In genomic region chr18:51029378-51029693, GRCh38 we compare ENCODE assay signal across 8 cellular contexts. TPM values are rescaled to one million over a fixed set of nuclear protein-coding genes. Genes with fewer than 3 reads are reported as not detected.
A peak's percentile ranks its signal among the peaks of the same experiment; 100 is the strongest.
DNase-seq lines count a peak whose midpoint lies in the region; ATAC-seq and TF ChIP-seq lines count a peak whose summit lies in the region.

No MANE protein-coding gene starts in this region.

- 12% methylated on average over 10 of the region's 10 CpGs for WGBS in liver

- no peak for TF ChIP-seq CTCF in AG04449 (IDR thresholded peaks at IDR 0.05; ENCODE audit: insufficient read depth, low read length, missing control alignments)
- no peak for TF ChIP-seq CTCF in HFFc6 (IDR thresholded peaks at IDR 0.05)
- TF ChIP-seq CTCF in astrocyte of the cerebellum (IDR thresholded peaks at IDR 0.05; ENCODE audit: low read depth, low read length, missing control alignments), result no peak
- TF ChIP-seq CTCF in liver (IDR thresholded peaks at IDR 0.05; ENCODE audit: low read depth, low read length, missing input control), result no peak
- no peak for TF ChIP-seq CTCF in upper lobe of right lung (IDR thresholded peaks at IDR 0.05)

- peak overlapping the region; percentile 84 for H3K4me3 ChIP-seq in AG04449 (ENCODE audit: low read depth, low read length)
- H3K4me3 ChIP-seq in astrocyte of the cerebellum (ENCODE audit: low read depth, low read length), result peak overlapping the region; percentile 45
- peak overlapping the region; percentile 50 to 97 (median 76) for H3K4me3 ChIP-seq in liver (ENCODE audit: low read depth in 1 of 3, low read length in 3 of 3)
- H3K4me3 ChIP-seq in upper lobe of right lung, result peak overlapping the region; percentile 67

- peaks cover 4% of the 10 kb centered on the region; the same call in 1 of the 2 replicates for H3K36me3 Mint-ChIP-seq in HFFc6 (ENCODE audit: low read depth)

- peaks cover 39% of the 10 kb centered on the region for H3K4me1 Mint-ChIP-seq in HFFc6 (ENCODE audit: low read depth)

- H3K9me3 ChIP-seq in liver (ENCODE audit: control insufficient read depth in 4 of 4, low read length in 3 of 4) (no peaks in the 10 kb centered on the region), upper lobe of right lung (no peaks in the 10 kb centered on the region)

- H3K27ac ChIP-seq in liver (ENCODE audit: low read depth in 1 of 2, low read length in 2 of 2) (peak overlapping the region; percentile 88 to 97), upper lobe of right lung (peak overlapping the region; percentile 96)

- DNase-seq in AG04449 (ENCODE audit: low read depth, low spot score) (no peak), HFFc6 (peak; percentile 36), astrocyte of the cerebellum (ENCODE audit: low read depth) (no peak), upper lobe of right lung (no peak), NAMALWA (ENCODE audit: low spot score) (no peak), SW 1271 (lab: John Stamatoyannopoulos, UW) (no peak)

- in situ Hi-C loops in astrocyte of the cerebellum (cut with HindIII; ENCODE audit: low sequenced_read_pairs), result no loop called here

- H3K27me3 ChIP-seq in liver (ENCODE audit: control insufficient read depth in 4 of 4, insufficient read depth in 4 of 4, low read length in 3 of 4) (no peaks in the 10 kb centered on the region), upper lobe of right lung (no peaks in the 10 kb centered on the region)

- peak overlapping the region; percentile 100 for H3K27ac Mint-ChIP-seq in HFFc6

- no peaks in the 10 kb centered on the region; the same call in 1 of the 2 replicates for H3K27me3 Mint-ChIP-seq in HFFc6 (ENCODE audit: insufficient read depth)

- H3K9ac ChIP-seq in liver (ENCODE audit: low read depth in 1 of 2, low read length in 2 of 2), result peak overlapping the region; percentile 94 to 95

- ATAC-seq in upper lobe of right lung, result no peak
- ATAC-seq in HG03571 (IDR thresholded peaks at IDR 0.05; ENCODE audit: unreplicated experiment), result no peak

- TF ChIP-seq RAD21 in liver (IDR thresholded peaks at IDR 0.05), result no peak

- CTCF ChIA-PET in AG04449 (lab: Yijun Ruan, JAX), result interaction anchor here (0.6 to 1.6 kb wide), 5 partner anchors 11 to 46 kb away, joined by 3 to 8 read pairs (median 4); no protein-coding TSS in a partner anchor

- H3K4me3 Mint-ChIP-seq in HFFc6, result peak overlapping the region; percentile 99

- H3K4me1 ChIP-seq in liver (ENCODE audit: control insufficient read depth in 4 of 4, insufficient read depth in 4 of 4, low read length in 3 of 4) (peaks cover 5 to 33% (median 24%) of the 10 kb centered on the region in 4 donors), upper lobe of right lung (peaks cover 34% of the 10 kb centered on the region)

- H3K36me3 ChIP-seq in liver (ENCODE audit: control insufficient read depth in 4 of 4, insufficient read depth in 3 of 4, low read depth in 1 of 4, low read length in 3 of 4), result peaks cover 0 to 13% (median 0%) of the 10 kb centered on the region in 4 donors
- peaks cover 2% of the 10 kb centered on the region for H3K36me3 ChIP-seq in upper lobe of right lung

- intact Hi-C loops in upper lobe of right lung (cut with DNase I), result no loop called here

- POLR2A ChIA-PET in AG04449 (lab: Yijun Ruan, JAX), result interaction anchor here (1.7 to 1.9 kb wide), 2 partner anchors 62 to 151 kb away, joined by 10 to 11 read pairs; partner anchors contain the start of genes ELAC1 and ME2

- H3K9me3 Mint-ChIP-seq in HFFc6, result no peaks in the 10 kb centered on the region

TF ChIP-seq in liver, 16 proteins besides CTCF, POLR2A, EP300 and RAD21:
- peak; percentile 27 for TF ChIP-seq FOXA2 (IDR thresholded peaks at IDR 0.05)
- TF ChIP-seq RXRA (IDR thresholded peaks at IDR 0.05), result no peak
- TF ChIP-seq, protein P1, sequence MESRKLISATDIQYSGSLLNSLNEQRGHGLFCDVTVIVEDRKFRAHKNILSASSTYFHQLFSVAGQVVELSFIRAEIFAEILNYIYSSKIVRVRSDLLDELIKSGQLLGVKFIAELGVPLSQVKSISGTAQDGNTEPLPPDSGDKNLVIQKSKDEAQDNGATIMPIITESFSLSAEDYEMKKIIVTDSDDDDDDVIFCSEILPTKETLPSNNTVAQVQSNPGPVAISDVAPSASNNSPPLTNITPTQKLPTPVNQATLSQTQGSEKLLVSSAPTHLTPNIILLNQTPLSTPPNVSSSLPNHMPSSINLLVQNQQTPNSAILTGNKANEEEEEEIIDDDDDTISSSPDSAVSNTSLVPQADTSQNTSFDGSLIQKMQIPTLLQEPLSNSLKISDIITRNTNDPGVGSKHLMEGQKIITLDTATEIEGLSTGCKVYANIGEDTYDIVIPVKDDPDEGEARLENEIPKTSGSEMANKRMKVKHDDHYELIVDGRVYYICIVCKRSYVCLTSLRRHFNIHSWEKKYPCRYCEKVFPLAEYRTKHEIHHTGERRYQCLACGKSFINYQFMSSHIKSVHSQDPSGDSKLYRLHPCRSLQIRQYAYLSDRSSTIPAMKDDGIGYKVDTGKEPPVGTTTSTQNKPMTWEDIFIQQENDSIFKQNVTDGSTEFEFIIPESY (IDR thresholded peaks at IDR 0.05), result no peak

RNA-seq across cellular contexts. Expression of gene SMAD4, which starts 0.7 kb away (rescaled TPM):
- total RNA-seq in HFFc6 (2021; fragmentation: NEBNext Ultra II Directional; extraction: Animal tissue kit (Norgen Biotek cat#: 25700)), result 10 to 100 TPM; 77.2 to 97.9 (median 84.0) TPM
- total RNA-seq in liver (10 to 100 TPM; 38.3 to 65.3 TPM), upper lobe of right lung (112 TPM)
- 10 to 100 TPM in 1 of 2 donors, 1 to 10 TPM in 1; 9.3 to 20.0 TPM for polyA plus RNA-seq in liver
